ENCODE assay signal across 27 cellular contexts in genomic region chrX:112789931-112790330, GRCh38.
"Had no signal": no experiment of that assay in that cellular context is flagged by ENCODE, and none has a peak within 500 bp of the region (broad histone marks: within the 10 kb centered on the region; RNA-seq: fewer than 3 reads in every experiment).

No MANE protein-coding gene starts in this region.

- H3K27ac Mint-ChIP-seq: activated CD4-positive, alpha-beta memory T cell treated with anti-CD3 and anti-CD28 coated beads, Interleukin-2, amount 10 ng/mL, durations not matched to agents 7 days and 5 days; activated CD4-positive, alpha-beta T cell treated with anti-CD3 and anti-CD28 coated beads, Interleukin-2, amount 10 ng/mL, durations not matched to agents 7 days and 5 days; activated CD8-positive, alpha-beta memory T cell treated with anti-CD3 and anti-CD28 coated beads, Interleukin-2, amount 10 ng/mL, durations not matched to agents 7 days and 5 days; brain; WTC11 had no signal

- H3K4me3 Mint-ChIP-seq: activated CD4-positive, alpha-beta memory T cell treated with anti-CD3 and anti-CD28 coated beads, Interleukin-2, amount 10 ng/mL, durations not matched to agents 7 days and 5 days; activated CD4-positive, alpha-beta T cell treated with anti-CD3 and anti-CD28 coated beads, Interleukin-2, amount 10 ng/mL, durations not matched to agents 7 days and 5 days; activated CD8-positive, alpha-beta memory T cell treated with anti-CD3 and anti-CD28 coated beads, Interleukin-2, amount 10 ng/mL, durations not matched to agents 7 days and 5 days; activated naive CD8-positive, alpha-beta T cell; brain; WTC11 had no signal

- DNase-seq: activated CD4-positive, alpha-beta memory T cell treated with anti-CD3 and anti-CD28 coated beads, Interleukin-2, amount 10 ng/mL, durations not matched to agents 7 days and 5 days; activated CD4-positive, alpha-beta T cell treated with anti-CD3 and anti-CD28 coated beads for 1 hour; activated CD4-positive, alpha-beta T cell treated with anti-CD3 and anti-CD28 coated beads for 4 hours; activated CD4-positive, alpha-beta T cell treated with anti-CD3 and anti-CD28 coated beads, Interleukin-2, amount 10 ng/mL, durations not matched to agents 7 days and 5 days; activated CD4-positive, alpha-beta T cell treated with anti-CD3 and anti-CD28 coated beads, Interleukin-2, amount 50 U/mL, for 4 hours; activated CD8-positive, alpha-beta memory T cell treated with anti-CD3 and anti-CD28 coated beads, Interleukin-2, amount 10 ng/mL, durations not matched to agents 7 days and 5 days; activated CD8-positive, alpha-beta memory T cell treated with anti-CD3 and anti-CD28 coated beads, Interleukin-2, amount 50 U/mL, for 4 hours; activated gamma-delta T cell treated with Interleukin-2 at 50 U/mL for 16 hours; activated naive CD4-positive, alpha-beta T cell treated with anti-CD3 and anti-CD28 coated beads, Interleukin-2, amount 50 U/mL, for 16 hours; activated naive CD4-positive, alpha-beta T cell treated with Interleukin-2 at 50 U/mL for 16 hours; activated T-cell treated with anti-CD3 and anti-CD28 coated beads, Interleukin-2, amount 50 U/mL, for 1 hour; activated T-cell treated with anti-CD3 and anti-CD28 coated beads, Interleukin-2, amount 50 U/mL, for 48 hours; central memory CD4-positive, alpha-beta T cell; cerebellar nuclear complex; colonic mucosa; effector CD8-positive, alpha-beta T cell; esophagus squamous epithelium; head of caudate nucleus; T-helper 2 cell had no signal

- H3K27me3 Mint-ChIP-seq: activated CD4-positive, alpha-beta memory T cell treated with anti-CD3 and anti-CD28 coated beads, Interleukin-2, amount 10 ng/mL, durations not matched to agents 7 days and 5 days; activated CD4-positive, alpha-beta T cell treated with anti-CD3 and anti-CD28 coated beads, Interleukin-2, amount 10 ng/mL, durations not matched to agents 7 days and 5 days; activated CD8-positive, alpha-beta memory T cell treated with anti-CD3 and anti-CD28 coated beads, Interleukin-2, amount 10 ng/mL, durations not matched to agents 7 days and 5 days; activated naive CD8-positive, alpha-beta T cell; brain had no signal

- H3K27ac ChIP-seq: ascending aorta, breast epithelium, cardiac muscle cell, colonic mucosa, epithelial cell of prostate, esophagus squamous epithelium, VCaP had no signal

- H3K36me3 ChIP-seq: ascending aorta, breast epithelium, colonic mucosa had no signal

- H3K4me1 ChIP-seq: ascending aorta, breast epithelium, colonic mucosa, esophagus squamous epithelium had no signal

- H3K4me1 Mint-ChIP-seq: activated CD4-positive, alpha-beta memory T cell treated with anti-CD3 and anti-CD28 coated beads, Interleukin-2, amount 10 ng/mL, durations not matched to agents 7 days and 5 days; activated CD4-positive, alpha-beta T cell treated with anti-CD3 and anti-CD28 coated beads, Interleukin-2, amount 10 ng/mL, durations not matched to agents 7 days and 5 days; activated CD8-positive, alpha-beta memory T cell treated with anti-CD3 and anti-CD28 coated beads, Interleukin-2, amount 10 ng/mL, durations not matched to agents 7 days and 5 days; brain had no signal

- H3K9me3 ChIP-seq: ascending aorta, breast epithelium, colonic mucosa, esophagus squamous epithelium had no signal

- H3K9me3 Mint-ChIP-seq: activated CD4-positive, alpha-beta memory T cell treated with anti-CD3 and anti-CD28 coated beads, Interleukin-2, amount 10 ng/mL, durations not matched to agents 7 days and 5 days; activated CD4-positive, alpha-beta T cell treated with anti-CD3 and anti-CD28 coated beads, Interleukin-2, amount 10 ng/mL, durations not matched to agents 7 days and 5 days; brain; WTC11 had no signal

- H3K4me3 ChIP-seq: ascending aorta, breast epithelium, cardiac muscle cell, colonic mucosa, esophagus squamous epithelium had no signal

- H3K27me3 ChIP-seq: ascending aorta, cardiac muscle cell, colonic mucosa, esophagus squamous epithelium had no signal

- ATAC-seq: activated CD8-positive, alpha-beta memory T cell treated with anti-CD3 and anti-CD28 coated beads, Interleukin-2, amount 10 ng/mL, durations not matched to agents 7 days and 5 days; WTC11 had no signal

- H3K36me3 Mint-ChIP-seq: activated CD8-positive, alpha-beta memory T cell treated with anti-CD3 and anti-CD28 coated beads, Interleukin-2, amount 10 ng/mL, durations not matched to agents 7 days and 5 days; WTC11 had no signal
